Comparison of ENCODE assay signal across 18 cellular contexts in the genomic region with DNA sequence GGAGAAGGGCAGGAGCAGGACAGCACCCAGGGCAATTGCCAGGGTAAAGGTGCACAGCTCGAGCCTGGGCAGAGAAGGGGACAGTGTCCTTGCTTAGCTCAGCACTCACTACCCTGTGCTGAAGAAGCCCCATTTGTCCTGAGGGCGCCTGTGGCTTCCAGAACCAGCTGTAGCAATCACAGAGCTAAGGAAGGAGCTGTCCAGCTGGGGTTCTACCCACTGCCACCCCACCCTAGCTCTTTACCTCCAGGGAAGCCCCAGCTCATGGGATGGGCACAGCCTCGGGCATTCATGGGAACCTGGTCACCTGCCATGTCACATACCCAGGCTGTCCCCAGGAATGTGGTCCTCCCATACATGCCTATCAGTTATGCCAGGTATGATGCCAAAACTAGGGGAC. TPM values are rescaled to one million over a fixed set of nuclear protein-coding genes. Genes with fewer than 3 reads are reported as not detected.
DNase-seq lines count a peak whose midpoint lies in the region; ATAC-seq and TF ChIP-seq lines count a peak whose summit lies in the region.
"Had no signal": no experiment of that assay in that cellular context is flagged by ENCODE, and none has a peak within 500 bp of the region (broad histone marks: within the 10 kb centered on the region; RNA-seq: fewer than 3 reads in every experiment).

No MANE protein-coding gene starts in this region.

- intact Hi-C loops in left ventricle myocardium inferior (cut with micrococcal nuclease) = no loop called here
- intact Hi-C loops in Right ventricle myocardium superior (cut with DNase I) = no loop called here
- intact Hi-C loops in OCI-LY7 (cut with micrococcal nuclease; ENCODE audit: unreplicated experiment) = no loop called here

- H3K9me3 ChIP-seq in left ventricle myocardium inferior (replicated peaks) (no peaks in the 10 kb centered on the region), OCI-LY7 (ENCODE audit: low read length) (no peaks in the 10 kb centered on the region), neutrophil (no peaks in the 10 kb centered on the region)

- no peak overlapping the region for H2AFZ ChIP-seq in OCI-LY7 (ENCODE audit: low read length)
- H2AFZ ChIP-seq: GM23338 had no signal

- peaks cover 17% of the 10 kb centered on the region for H3K4me1 Mint-ChIP-seq in T-helper 2 cell treated with Interferon-gamma antibody and Interleukin-4, amounts not matched to agents 5 μg/mL and 100 μg/mL, for 36 hours (ENCODE audit: low read depth)

- H3K9me3 Mint-ChIP-seq in T-helper 2 cell treated with Interferon-gamma antibody and Interleukin-4, amounts not matched to agents 5 μg/mL and 100 μg/mL, for 36 hours = no peaks in the 10 kb centered on the region
- H3K9me3 Mint-ChIP-seq: CD14-positive monocyte; CD8-positive, alpha-beta T cell; GM23338 had no signal

- peak overlapping the region; percentile 49; the same call in 1 of the 2 replicates for H3K4me2 ChIP-seq in OCI-LY7 (ENCODE audit: low read length)
- H3K4me2 ChIP-seq: GM23338 had no signal

- POLR2A ChIA-PET in OCI-LY7 (lab: Charles Lee) = interaction anchor here (0.5 to 1.8 kb wide), 7 partner anchors 13 to 1198 kb away, joined by 3 to 6 read pairs (median 4); no protein-coding TSS in a partner anchor

- no peak overlapping the region for H3K27ac Mint-ChIP-seq in T-helper 2 cell treated with Interferon-gamma antibody and Interleukin-4, amounts not matched to agents 5 μg/mL and 100 μg/mL, for 36 hours
- H3K27ac Mint-ChIP-seq: B cell; CD8-positive, alpha-beta T cell; GM23338 had no signal

- no TSS peak for BruUV-seq in OCI-LY7 (replicated peaks; lab: Mats Ljungman, UMichigan)

- ATAC-seq in Right ventricle myocardium superior (ENCODE audit: poor library complexity) = no peak
- ATAC-seq: CD8-positive, alpha-beta T cell; GM23338 had no signal

- H4K20me1 ChIP-seq in OCI-LY7 (ENCODE audit: insufficient read depth, low read length) = no peaks in the 10 kb centered on the region

- H3K4me1 ChIP-seq in left ventricle myocardium inferior (peaks cover 69% of the 10 kb centered on the region), OCI-LY7 (ENCODE audit: insufficient read depth, low read length, poor library complexity, severe bottlenecking) (peaks cover 43% of the 10 kb centered on the region), neutrophil (ENCODE audit: control insufficient read depth in 1 of 2, insufficient read depth in 1 of 2, low read depth in 1 of 2, low read length in 1 of 2) (peaks cover 12 to 24% of the 10 kb centered on the region in 2 experiments)

- TF ChIP-seq CTCF in left ventricle myocardium inferior (IDR thresholded peaks at IDR 0.05; ENCODE audit: borderline replicate concordance) (no peak), OCI-LY7 (conservative IDR thresholded peaks at IDR 0.05; ENCODE audit: low read length) (no peak), neutrophil (IDR thresholded peaks at IDR 0.05) (no peak)

- peaks cover 64% of the 10 kb centered on the region for H3K36me3 ChIP-seq in left ventricle myocardium inferior
- peaks cover 21% of the 10 kb centered on the region for H3K36me3 ChIP-seq in OCI-LY7 (ENCODE audit: insufficient read depth, low read length)
- peaks cover 67% of the 10 kb centered on the region for H3K36me3 ChIP-seq in neutrophil

- H3K4me3 ChIP-seq in left ventricle myocardium inferior (no peak overlapping the region), OCI-LY7 (ENCODE audit: low read depth, low read length, poor library complexity, severe bottlenecking) (no peak overlapping the region), neutrophil (ENCODE audit: low read depth in 1 of 2, low read length in 1 of 2) (no peak overlapping the region)
- H3K4me3 ChIP-seq: GM23338 had no signal

- H3K27ac ChIP-seq in left ventricle myocardium inferior (replicated peaks) = peak overlapping the region; percentile 64
- no peak overlapping the region for H3K27ac ChIP-seq in OCI-LY7 (ENCODE audit: low read depth, low read length, poor library complexity, severe bottlenecking)
- H3K27ac ChIP-seq in neutrophil = peak overlapping the region; percentile 61

- DNase-seq in left ventricle myocardium inferior (no peak), Right ventricle myocardium superior (no peak), OCI-LY7 (ENCODE audit: low spot score) (no peak), erythroblast (lab: John Stamatoyannopoulos, UW) (no peak), OCI-M2 (lab: John Stamatoyannopoulos, UW; ENCODE audit: unreplicated experiment) (no peak)
- no peak for DNase-seq in T-helper 2 cell treated with Interferon-gamma antibody and Interleukin-4, amounts not matched to agents 5 μg/mL and 100 μg/mL, for 36 hours (ENCODE audit: low spot score)
- DNase-seq: ACHN; CD8-positive, alpha-beta T cell; COR-L47; DMS153; DMS79 treated with DMSO at 0.1 percent for 48 hours; EL; H7 had no signal

- no peak for TF ChIP-seq POLR2A in erythroblast (IDR thresholded peaks at IDR 0.05; ENCODE audit: low read length)

- H3K27me3 Mint-ChIP-seq in T-helper 2 cell treated with Interferon-gamma antibody and Interleukin-4, amounts not matched to agents 5 μg/mL and 100 μg/mL, for 36 hours (ENCODE audit: low read depth) = no peaks in the 10 kb centered on the region
- H3K27me3 Mint-ChIP-seq: B cell had no signal

- H3K36me3 Mint-ChIP-seq in T-helper 2 cell treated with Interferon-gamma antibody and Interleukin-4, amounts not matched to agents 5 μg/mL and 100 μg/mL, for 36 hours (ENCODE audit: low read depth) = peaks cover 21% of the 10 kb centered on the region

- H3K27me3 ChIP-seq in left ventricle myocardium inferior (ENCODE audit: low read depth) (no peaks in the 10 kb centered on the region), neutrophil (no peaks in the 10 kb centered on the region)

- CTCF ChIA-PET in OCI-LY7 (lab: Charles Lee; ENCODE audit: unreplicated experiment) = interaction anchor here (0.7 to 3.4 kb wide), 2 partner anchors 13 to 17 kb away, joined by 3 to 16 read pairs; no protein-coding TSS in a partner anchor

- no peaks in the 10 kb centered on the region for H3K79me2 ChIP-seq in OCI-LY7 (ENCODE audit: insufficient read depth, low read depth, low read length)

- H3K9me2 ChIP-seq in OCI-LY7 (ENCODE audit: insufficient read depth, low read length) = no peaks in the 10 kb centered on the region

- H3K4me3 Mint-ChIP-seq in T-helper 2 cell treated with Interferon-gamma antibody and Interleukin-4, amounts not matched to agents 5 μg/mL and 100 μg/mL, for 36 hours = no peak overlapping the region
- H3K4me3 Mint-ChIP-seq: B cell; CD8-positive, alpha-beta T cell; GM23338 had no signal

RNA-seq across cellular contexts. Expression of gene LMBR1L, which starts 5.8 kb away (rescaled TPM):
- total RNA-seq in left ventricle myocardium inferior (27.5 TPM), Right ventricle myocardium superior (30.0 TPM), OCI-LY7 (2022) (43.6 and 48.1 TPM in 2 replicates)
- 26.8 and 37.2 TPM in 2 replicates for total RNA-seq in OCI-LY7 (2014; rRNA removed; shearing (Covaris generic))

RNA-seq across cellular contexts. Expression of gene DHH, which starts 10.2 kb away (rescaled TPM):
- total RNA-seq in left ventricle myocardium inferior = 0.41 TPM
- 0.32 TPM for total RNA-seq in Right ventricle myocardium superior
- total RNA-seq in OCI-LY7 (2014; rRNA removed; shearing (Covaris generic)) = 0.06 TPM in 1 of 2 replicates, not detected in the other
- 0.17 and 0.31 TPM in 2 replicates for total RNA-seq in OCI-LY7 (2022)
- total RNA-seq: A172, GM23338, H7 had no signal

RNA-seq across cellular contexts. Expression of gene TUBA1B, which starts 26.4 kb away (rescaled TPM):
- 318 TPM for total RNA-seq in left ventricle myocardium inferior
- total RNA-seq in Right ventricle myocardium superior = 333 TPM
- total RNA-seq in OCI-LY7 (2014; rRNA removed; shearing (Covaris generic)) = 3,393 and 3,539 TPM in 2 replicates
- 2,079 and 2,137 TPM in 2 replicates for total RNA-seq in OCI-LY7 (2022)

RNA-seq across cellular contexts. Expression of gene RHEBL1, which starts 35.0 kb away (rescaled TPM):
- total RNA-seq in left ventricle myocardium inferior (not detected), Right ventricle myocardium superior (0.48 TPM), OCI-LY7 (2022) (3.1 and 3.4 TPM in 2 replicates)
- total RNA-seq in OCI-LY7 (2014; rRNA removed; shearing (Covaris generic)) = 3.0 and 3.7 TPM in 2 replicates

RNA-seq across cellular contexts. Expression of gene KMT2D, which starts 44.2 kb away (rescaled TPM):
- total RNA-seq in left ventricle myocardium inferior (38.5 TPM), Right ventricle myocardium superior (38.1 TPM), OCI-LY7 (2022) (122 and 129 TPM in 2 replicates)
- 41.8 and 43.2 TPM in 2 replicates for total RNA-seq in OCI-LY7 (2014; rRNA removed; shearing (Covaris generic))
